ENCODE assay signal across 10 cellular contexts in the genomic region with DNA sequence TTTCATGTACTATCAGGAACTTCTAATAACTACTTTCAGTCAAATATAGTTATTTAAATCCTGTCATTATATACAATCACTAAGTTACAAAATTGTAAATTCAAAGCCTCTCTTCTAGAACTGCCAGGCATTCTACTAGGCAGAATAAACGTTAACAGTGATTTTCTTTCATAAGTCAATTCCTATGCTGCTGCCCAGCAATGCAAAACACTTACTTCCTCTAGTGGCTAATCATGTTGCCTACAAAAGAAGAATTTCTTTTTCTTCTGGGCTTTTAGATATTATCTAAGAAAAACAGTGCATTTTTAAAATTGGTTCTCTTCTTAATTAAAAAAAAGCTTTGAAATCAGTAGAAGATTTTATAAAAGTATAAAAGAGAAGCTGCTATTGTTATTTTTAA.
A peak's percentile ranks its signal among the peaks of the same experiment; 100 is the strongest.
DNase-seq lines count a peak whose midpoint lies in the region; ATAC-seq, FAIRE-seq and TF ChIP-seq lines count a peak whose summit lies in the region.
"Had no signal": no experiment of that assay in that cellular context is flagged by ENCODE, and none has a peak within 500 bp of the region (broad histone marks: within the 10 kb centered on the region; RNA-seq: fewer than 3 reads in every experiment).

No MANE protein-coding gene starts in this region.

- no peak for FAIRE-seq in D721Med (lab: Jason Lieb, UNC)

- peaks cover 20% of the 10 kb centered on the region for H3K4me1 Mint-ChIP-seq in osteocyte (ENCODE audit: unreplicated experiment)

- no peak overlapping the region for H3K27ac Mint-ChIP-seq in osteocyte (ENCODE audit: unreplicated experiment)

- H3K36me3 ChIP-seq in vagina = no peaks in the 10 kb centered on the region
- H3K36me3 ChIP-seq: upper lobe of left lung had no signal

- no peak overlapping the region for H3K4me3 Mint-ChIP-seq in osteocyte (ENCODE audit: unreplicated experiment)

- H3K9me3 ChIP-seq in vagina = no peaks in the 10 kb centered on the region
- H3K9me3 ChIP-seq: upper lobe of left lung had no signal

- peak; percentile 80 for ATAC-seq in SK-N-SH treated with all-trans-retinoic acid at 6 μM for 48 hours
- ATAC-seq in HG03039 (IDR thresholded peaks at IDR 0.05; ENCODE audit: unreplicated experiment) = no peak
- ATAC-seq in HG03280 (IDR thresholded peaks at IDR 0.05; ENCODE audit: unreplicated experiment) = no peak

- DNase-seq in D721Med (ENCODE audit: insufficient read length, low spot score) (no peak), fibroblast of the aortic adventitia (ENCODE audit: low read depth) (peak; percentile 80), osteocyte (ENCODE audit: extremely low spot score, unreplicated experiment) (no peak), vagina (ENCODE audit: extremely low spot score in 2 of 2) (no peak), NCI-H2227 (lab: John Stamatoyannopoulos, UW; ENCODE audit: unreplicated experiment) (no peak)
- DNase-seq: stimulated activated CD4-positive, alpha-beta T cell treated with anti-CD3 and anti-CD28 coated beads, Interleukin-1b, Interleukin-23, amount 100 ng/mL, for 48 hours; upper lobe of left lung had no signal

- TF ChIP-seq CTCF in D721Med (IDR thresholded peaks at IDR 0.05; ENCODE audit: insufficient read depth, missing control alignments) = peak; percentile 21
- TF ChIP-seq CTCF in fibroblast of the aortic adventitia (IDR thresholded peaks at IDR 0.05; ENCODE audit: insufficient read depth, low read length) = peak; percentile 82
- TF ChIP-seq CTCF in osteocyte (IDR thresholded peaks at IDR 0.05) = peak; percentile 78
- TF ChIP-seq CTCF in vagina (IDR thresholded peaks at IDR 0.05) = peak in 1 of 3 experiments; percentile 34

- no peaks in the 10 kb centered on the region for H3K27me3 ChIP-seq in vagina
- H3K27me3 ChIP-seq: upper lobe of left lung had no signal

- H3K4me1 ChIP-seq in vagina = peaks cover 11% of the 10 kb centered on the region
- H3K4me1 ChIP-seq: upper lobe of left lung had no signal

- H3K36me3 Mint-ChIP-seq in osteocyte (ENCODE audit: unreplicated experiment) = no peaks in the 10 kb centered on the region

- intact Hi-C loops in vagina (cut with DNase I) = no loop called here

- no peaks in the 10 kb centered on the region for H3K27me3 Mint-ChIP-seq in osteocyte (ENCODE audit: unreplicated experiment)

- H3K4me3 ChIP-seq in fibroblast of the aortic adventitia (ENCODE audit: low read depth, low read length) = no peak overlapping the region
- no peak overlapping the region for H3K4me3 ChIP-seq in vagina
- H3K4me3 ChIP-seq: upper lobe of left lung had no signal

- H3K9me3 Mint-ChIP-seq in osteocyte (ENCODE audit: unreplicated experiment) = peaks cover 7% of the 10 kb centered on the region

- no peak for TF ChIP-seq POLR2A in vagina (IDR thresholded peaks at IDR 0.05)

- H3K27ac ChIP-seq in vagina = no peak overlapping the region
- H3K27ac ChIP-seq: upper lobe of left lung had no signal

TF ChIP-seq in SK-N-SH treated with all-trans-retinoic acid at 6 μM for 48 hours, 23 proteins besides CTCF, POLR2A, EP300 and RAD21:
- no peak for TF ChIP-seq ISL1 (CRISPR knock-in tag; IDR thresholded peaks at IDR 0.05)
- TF ChIP-seq GLIS3 (CRISPR knock-in tag; IDR thresholded peaks at IDR 0.05) = no peak
- TF ChIP-seq ZC3H10 (CRISPR knock-in tag; IDR thresholded peaks at IDR 0.05) = no peak
- no peak for TF ChIP-seq TOX (CRISPR knock-in tag; IDR thresholded peaks at IDR 0.05; ENCODE audit: borderline replicate concordance)
- no peak for TF ChIP-seq ZNF70 (CRISPR knock-in tag; IDR thresholded peaks at IDR 0.05)
- no peak for TF ChIP-seq RARB (CRISPR knock-in tag; IDR thresholded peaks at IDR 0.05)
- TF ChIP-seq, protein P1, sequence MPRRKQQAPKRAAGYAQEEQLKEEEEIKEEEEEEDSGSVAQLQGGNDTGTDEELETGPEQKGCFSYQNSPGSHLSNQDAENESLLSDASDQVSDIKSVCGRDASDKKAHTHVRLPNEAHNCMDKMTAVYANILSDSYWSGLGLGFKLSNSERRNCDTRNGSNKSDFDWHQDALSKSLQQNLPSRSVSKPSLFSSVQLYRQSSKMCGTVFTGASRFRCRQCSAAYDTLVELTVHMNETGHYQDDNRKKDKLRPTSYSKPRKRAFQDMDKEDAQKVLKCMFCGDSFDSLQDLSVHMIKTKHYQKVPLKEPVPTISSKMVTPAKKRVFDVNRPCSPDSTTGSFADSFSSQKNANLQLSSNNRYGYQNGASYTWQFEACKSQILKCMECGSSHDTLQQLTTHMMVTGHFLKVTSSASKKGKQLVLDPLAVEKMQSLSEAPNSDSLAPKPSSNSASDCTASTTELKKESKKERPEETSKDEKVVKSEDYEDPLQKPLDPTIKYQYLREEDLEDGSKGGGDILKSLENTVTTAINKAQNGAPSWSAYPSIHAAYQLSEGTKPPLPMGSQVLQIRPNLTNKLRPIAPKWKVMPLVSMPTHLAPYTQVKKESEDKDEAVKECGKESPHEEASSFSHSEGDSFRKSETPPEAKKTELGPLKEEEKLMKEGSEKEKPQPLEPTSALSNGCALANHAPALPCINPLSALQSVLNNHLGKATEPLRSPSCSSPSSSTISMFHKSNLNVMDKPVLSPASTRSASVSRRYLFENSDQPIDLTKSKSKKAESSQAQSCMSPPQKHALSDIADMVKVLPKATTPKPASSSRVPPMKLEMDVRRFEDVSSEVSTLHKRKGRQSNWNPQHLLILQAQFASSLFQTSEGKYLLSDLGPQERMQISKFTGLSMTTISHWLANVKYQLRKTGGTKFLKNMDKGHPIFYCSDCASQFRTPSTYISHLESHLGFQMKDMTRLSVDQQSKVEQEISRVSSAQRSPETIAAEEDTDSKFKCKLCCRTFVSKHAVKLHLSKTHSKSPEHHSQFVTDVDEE (CRISPR knock-in tag; IDR thresholded peaks at IDR 0.05) = no peak
- no peak for TF ChIP-seq ESRRG (CRISPR knock-in tag; IDR thresholded peaks at IDR 0.05)
- TF ChIP-seq ZFP3 (CRISPR knock-in tag; IDR thresholded peaks at IDR 0.05) = no peak
- TF ChIP-seq ZNF8 (CRISPR knock-in tag; IDR thresholded peaks at IDR 0.05) = no peak
- TF ChIP-seq OSR1 (CRISPR knock-in tag; IDR thresholded peaks at IDR 0.05) = no peak
- no peak for TF ChIP-seq TCF4 (CRISPR knock-in tag; IDR thresholded peaks at IDR 0.05; ENCODE audit: borderline replicate concordance)
- no peak for TF ChIP-seq SNAI2 (CRISPR knock-in tag; IDR thresholded peaks at IDR 0.05)
- TF ChIP-seq, protein P2, sequence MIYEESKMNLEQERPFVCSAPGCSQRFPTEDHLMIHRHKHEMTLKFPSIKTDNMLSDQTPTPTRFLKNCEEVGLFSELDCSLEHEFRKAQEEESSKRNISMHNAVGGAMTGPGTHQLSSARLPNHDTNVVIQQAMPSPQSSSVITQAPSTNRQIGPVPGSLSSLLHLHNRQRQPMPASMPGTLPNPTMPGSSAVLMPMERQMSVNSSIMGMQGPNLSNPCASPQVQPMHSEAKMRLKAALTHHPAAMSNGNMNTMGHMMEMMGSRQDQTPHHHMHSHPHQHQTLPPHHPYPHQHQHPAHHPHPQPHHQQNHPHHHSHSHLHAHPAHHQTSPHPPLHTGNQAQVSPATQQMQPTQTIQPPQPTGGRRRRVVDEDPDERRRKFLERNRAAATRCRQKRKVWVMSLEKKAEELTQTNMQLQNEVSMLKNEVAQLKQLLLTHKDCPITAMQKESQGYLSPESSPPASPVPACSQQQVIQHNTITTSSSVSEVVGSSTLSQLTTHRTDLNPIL (CRISPR knock-in tag; IDR thresholded peaks at IDR 0.05; ENCODE audit: low read depth) = no peak
- TF ChIP-seq ARNTL (CRISPR knock-in tag; IDR thresholded peaks at IDR 0.05; ENCODE audit: borderline replicate concordance, low read depth) = no peak
TF ChIP-seq in SK-N-SH treated with all-trans-retinoic acid at 6 μM for 48 hours: peak in this region for 0.
